Comparison of ENCODE assay signal across 21 cellular contexts in genomic region chr10:59342723-59343122, GRCh38. TPM values are rescaled to one million over a fixed set of nuclear protein-coding genes. Genes with fewer than 3 reads are reported as not detected.
"Had no signal": no experiment of that assay in that cellular context is flagged by ENCODE, and none has a peak within 500 bp of the region (broad histone marks: within the 10 kb centered on the region; RNA-seq: fewer than 3 reads in every experiment).

No MANE protein-coding gene starts in this region.

- ATAC-seq: left lobe of liver; natural killer cell treated with Interleukin-12 subunit alpha and Interleukin-12 subunit beta and Interleukin-15 and Interleukin-18, amount 100 ng/mL, for 72 hours; sciatic nerve had no signal

- H3K4me3 ChIP-seq: lung, right atrium auricular region, smooth muscle cell, stomach, vagina had no signal

- H3K4me1 ChIP-seq: parathyroid adenoma had no signal

- H3K4me2 ChIP-seq: smooth muscle cell had no signal

- DNase-seq: cerebellar nuclear complex; effector CD8-positive, alpha-beta T cell; endodermal cell; stimulated activated CD4-positive, alpha-beta T cell treated with anti-CD3 and anti-CD28 coated beads, Interleukin-12 subunit alpha, Interleukin-12 subunit beta, amount 100 ng/mL, for 4 hours; stimulated activated CD4-positive, alpha-beta T cell treated with anti-CD3 and anti-CD28 coated beads, Interleukin-1b, Interleukin-23, amount 100 ng/mL, for 48 hours; stimulated activated CD4-positive, alpha-beta T cell treated with anti-CD3 and anti-CD28 coated beads, Interleukin-4, amount 100 ng/mL, for 1 hour; stimulated activated CD8-positive, alpha-beta memory T cell treated with anti-CD3 and anti-CD28 coated beads, Interleukin-4, amount 100 ng/mL, for 48 hours; stimulated activated naive CD4-positive, alpha-beta T cell; stomach; trophoblast cell had no signal

- H2AFZ ChIP-seq: parathyroid adenoma had no signal

- H3K27me3 ChIP-seq: right atrium auricular region, stomach, vagina had no signal

- H3K9me3 ChIP-seq: right atrium auricular region, stomach, vagina had no signal

- H3K27ac ChIP-seq: parathyroid adenoma, right atrium auricular region, stomach, vagina had no signal

- H3K36me3 ChIP-seq: right atrium auricular region, stomach, vagina had no signal

- H3K9ac ChIP-seq: parathyroid adenoma had no signal

RNA-seq across cellular contexts. Expression of gene FAM13C, which starts 19.6 kb away (rescaled TPM):
- total RNA-seq: endothelial cell of umbilical vein; epithelial cell of proximal tubule; mononuclear cell; natural killer cell treated with Interleukin-12 subunit alpha and Interleukin-12 subunit beta and Interleukin-15 and Interleukin-18, amount 100 ng/mL, for 72 hours; smooth muscle cell had no signal
- polyA plus RNA-seq: smooth muscle cell had no signal
